7 cellular contexts compared by ENCODE assay signal in genomic region chr11:11379661-11380060, GRCh38.
"Had no signal": no experiment of that assay in that cellular context is flagged by ENCODE, and none has a peak within 500 bp of the region (broad histone marks: within the 10 kb centered on the region; RNA-seq: fewer than 3 reads in every experiment).

No MANE protein-coding gene starts in this region.

- H3K9me3 ChIP-seq: HAP-1 had no signal

- DNase-seq: GM23248, GOT3, H7, HFFc6, IMR-90 had no signal

- H3K4me3 ChIP-seq: GM23248, HAP-1 had no signal

- H3K27ac ChIP-seq: GM23248, HL-60 had no signal

- H3K27ac Mint-ChIP-seq: HFFc6 had no signal

- H3K4me3 Mint-ChIP-seq: HFFc6 had no signal

- H3K36me3 ChIP-seq: HAP-1 had no signal

- H3K9me3 Mint-ChIP-seq: HFFc6 had no signal
